Comparison of ENCODE assay signal across 8 cellular contexts in the genomic region with DNA sequence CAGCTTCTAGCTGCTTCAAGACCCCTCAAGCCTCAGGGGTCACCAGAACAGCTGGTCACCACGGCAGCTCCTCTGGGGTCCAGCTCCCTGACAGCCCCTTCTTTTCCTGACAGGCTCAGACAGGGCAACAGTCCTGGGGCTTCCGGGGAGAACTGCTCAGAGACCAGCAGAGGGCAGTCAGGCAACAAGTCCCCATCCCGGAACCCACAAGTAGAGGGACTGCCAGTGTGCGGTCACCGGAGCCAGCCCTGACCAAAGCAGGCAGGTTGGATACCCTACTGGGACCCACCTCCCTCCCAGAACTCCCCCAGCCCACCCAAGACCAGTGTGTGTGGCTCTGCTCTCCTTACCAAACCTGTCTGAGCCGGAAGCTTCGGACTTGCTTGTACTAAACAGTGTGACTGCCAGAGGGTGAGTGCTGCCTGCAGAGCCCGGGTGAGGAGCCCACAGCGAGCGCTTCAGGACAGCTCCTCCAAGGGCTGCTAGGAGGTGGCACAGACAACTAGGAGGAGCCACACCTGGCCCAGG. TPM values are rescaled to one million over a fixed set of nuclear protein-coding genes. Genes with fewer than 3 reads are reported as not detected.
DNase-seq lines count a peak whose midpoint lies in the region; ATAC-seq and TF ChIP-seq lines count a peak whose summit lies in the region.

No MANE protein-coding gene starts in this region.

- peak; percentile 33 to 60 (median 44) for DNase-seq in CD4-positive, alpha-beta T cell
- DNase-seq in RWPE2 (ENCODE audit: low spot score) (no peak), fibroblast of the aortic adventitia (ENCODE audit: low read depth) (peak; percentile 87), neuronal stem cell (ENCODE audit: low spot score) (peak; percentile 68), substantia nigra (lab: John Stamatoyannopoulos, UW) (peak in 44 of 49 donors; percentile 12 to 79 (median 54))
- DNase-seq in activated T-helper 1 cell treated with anti-CD3 and anti-CD28 coated beads, Interleukin-2, amount 50 U/mL, for 16 hours (ENCODE audit: low read depth in 1 of 2, low spot score in 1 of 2) = peak; percentile 17 to 32

- H3K9ac ChIP-seq in neuronal stem cell (ENCODE audit: low read depth, low read length, poor library complexity) = no peak overlapping the region

- H3K36me3 ChIP-seq in RWPE2 (ENCODE audit: low read depth) (no peaks in the 10 kb centered on the region), neuronal stem cell (replicated peaks in 1 of 2; ENCODE audit: control insufficient read depth in 2 of 2, insufficient read depth in 2 of 2, low read length in 2 of 2) (no peaks in the 10 kb centered on the region)

- WGBS in neuronal stem cell (ENCODE audit: extremely low coverage in 2 of 2, insufficient read length in 2 of 2, insufficient replicate concordance in 1 of 2), 2 donors = no CpG with 5 or more reads among the region's 10 CpGs

- intact Hi-C loops in CD4-positive, alpha-beta T cell (cut with DNase I, micrococcal nuclease) = loop anchor here (1.0 to 5.0 kb wide), 4 partner anchors 221 to 324 kb away; no protein-coding TSS in a partner anchor

- no peak overlapping the region for H2BK12ac ChIP-seq in neuronal stem cell (ENCODE audit: low read length)

- no peak overlapping the region for H3K14ac ChIP-seq in neuronal stem cell (ENCODE audit: low read length)

- H3K27ac ChIP-seq in CD4-positive, alpha-beta T cell (ENCODE audit: low read depth, low read length) = no peak overlapping the region
- no peak overlapping the region for H3K27ac ChIP-seq in RWPE2 (ENCODE audit: poor library complexity, severe bottlenecking)
- H3K27ac ChIP-seq in neuronal stem cell (replicated peaks; ENCODE audit: low read length) = no peak overlapping the region
- no peak overlapping the region for H3K27ac ChIP-seq in substantia nigra (ENCODE audit: low read depth, low read length, poor library complexity, severe bottlenecking)

- H3K4me3 Mint-ChIP-seq in CD4-positive, alpha-beta T cell = peak overlapping the region; percentile 30

- H3K18ac ChIP-seq in neuronal stem cell (ENCODE audit: low read length) = peak overlapping the region; percentile 53

- no peaks in the 10 kb centered on the region for H3K27me3 ChIP-seq in CD4-positive, alpha-beta T cell (ENCODE audit: control insufficient read depth, insufficient read depth, low read length)
- H3K27me3 ChIP-seq in RWPE2 (ENCODE audit: insufficient read depth, poor library complexity, severe bottlenecking) (no peaks in the 10 kb centered on the region), neuronal stem cell (ENCODE audit: control insufficient read depth in 3 of 3, insufficient read depth in 3 of 3, low read depth in 1 of 3, low read length in 3 of 3) (peaks cover 0 to 29% (median 0%) of the 10 kb centered on the region in 3 experiments)

- H3K9me3 ChIP-seq in CD4-positive, alpha-beta T cell (ENCODE audit: control insufficient read depth, low read length) = no peaks in the 10 kb centered on the region
- H3K9me3 ChIP-seq in RWPE2 (ENCODE audit: severe bottlenecking) (no peaks in the 10 kb centered on the region), neuronal stem cell (replicated peaks in 1 of 2; ENCODE audit: control insufficient read depth in 2 of 2, insufficient read depth in 1 of 2, low read depth in 1 of 2, low read length in 2 of 2) (no peaks in the 10 kb centered on the region)

- H2BK120ac ChIP-seq in neuronal stem cell (ENCODE audit: low read depth, low read length) = peak overlapping the region; percentile 65

- POLR2A ChIA-PET in CD4-positive, alpha-beta T cell (lab: Charles Lee) = interaction anchor here (1.1 to 1.5 kb wide), 3 partner anchors 17 to 324 kb away, joined by 4 to 5 read pairs (median 4); a partner anchor contains a TSS

- no peaks in the 10 kb centered on the region for H3K4me1 ChIP-seq in RWPE2 (ENCODE audit: insufficient read depth, poor library complexity, severe bottlenecking)
- H3K4me1 ChIP-seq in neuronal stem cell (ENCODE audit: control insufficient read depth in 2 of 2, insufficient read depth in 1 of 2, low read depth in 1 of 2, low read length in 2 of 2) = peaks cover 2 to 4% of the 10 kb centered on the region in 2 donors

- no peak overlapping the region for H2AK5ac ChIP-seq in neuronal stem cell (ENCODE audit: low read depth, low read length)

- H3K4ac ChIP-seq in neuronal stem cell (ENCODE audit: low read length) = no peak overlapping the region

- peak; percentile 86 for ATAC-seq in CD4-positive, alpha-beta T cell (ENCODE audit: poor library complexity)
- peak; percentile 81 for ATAC-seq in GM19463 (IDR thresholded peaks at IDR 0.05; ENCODE audit: unreplicated experiment)
- ATAC-seq in RWPE2 (ENCODE audit: low read depth) = peak; percentile 84

- no peak overlapping the region for H3K27ac Mint-ChIP-seq in CD4-positive, alpha-beta T cell

- peak; percentile 67 for TF ChIP-seq CTCF in CD4-positive, alpha-beta T cell (IDR thresholded peaks at IDR 0.05)
- TF ChIP-seq CTCF in LNCAP (IDR thresholded peaks at IDR 0.05) (peak; percentile 84), RWPE2 (IDR thresholded peaks at IDR 0.05; ENCODE audit: poor library complexity, severe bottlenecking) (peak; percentile 89), fibroblast of the aortic adventitia (IDR thresholded peaks at IDR 0.05; ENCODE audit: insufficient read depth, low read length) (peak; percentile 90)

- H3K79me1 ChIP-seq in neuronal stem cell (ENCODE audit: low read depth, low read length) = no peaks in the 10 kb centered on the region

- no peak overlapping the region for H4K91ac ChIP-seq in neuronal stem cell (ENCODE audit: low read depth, low read length, poor library complexity)

- H3K4me3 ChIP-seq in RWPE2 (ENCODE audit: severe bottlenecking) (no peak overlapping the region), fibroblast of the aortic adventitia (ENCODE audit: low read depth, low read length) (peak overlapping the region; percentile 45), neuronal stem cell (ENCODE audit: low read length in 2 of 2) (no peak overlapping the region)

- H3K36me3 Mint-ChIP-seq in CD4-positive, alpha-beta T cell (ENCODE audit: low read depth) = no peaks in the 10 kb centered on the region

- CTCF ChIA-PET in CD4-positive, alpha-beta T cell (lab: Charles Lee) = interaction anchor here (0.6 to 1.3 kb wide), 2 partner anchors 235 to 239 kb away, joined by 3 read pairs; no protein-coding TSS in a partner anchor

- no peak overlapping the region for H4K8ac ChIP-seq in neuronal stem cell (ENCODE audit: low read depth, low read length)

- no peaks in the 10 kb centered on the region for H3K27me3 Mint-ChIP-seq in CD4-positive, alpha-beta T cell

- no peaks in the 10 kb centered on the region for H3K9me3 Mint-ChIP-seq in CD4-positive, alpha-beta T cell

- peak overlapping the region; percentile 95 for H2AFZ ChIP-seq in neuronal stem cell (ENCODE audit: low read length)

- no peak overlapping the region for H2BK15ac ChIP-seq in neuronal stem cell (ENCODE audit: low read length)

- no peak overlapping the region for H3K4me2 ChIP-seq in neuronal stem cell (ENCODE audit: insufficient read depth, low read length, poor library complexity, severe bottlenecking)

- no peaks in the 10 kb centered on the region for H3K4me1 Mint-ChIP-seq in CD4-positive, alpha-beta T cell (ENCODE audit: low read depth)

- H2BK5ac ChIP-seq in neuronal stem cell (ENCODE audit: low read length) = no peak overlapping the region

- no peak overlapping the region for H3K23ac ChIP-seq in neuronal stem cell (ENCODE audit: low read depth, low read length, poor library complexity)

RNA-seq across cellular contexts. Expression of a gene that starts 40.3 kb away (rescaled TPM):
- 10 to 100 TPM; 85.0 to 86.4 TPM for total RNA-seq in CD4-positive, alpha-beta T cell
- total RNA-seq in fibroblast of the aortic adventitia (ENCODE audit: low replicate concordance) = 72.0 and 99.4 TPM in 2 replicates
- 71.1 TPM for polyA plus RNA-seq in neuronal stem cell (2013, experiment 1 of 2)
- 69.2 TPM for polyA plus RNA-seq in neuronal stem cell (2013, experiment 2 of 2)

RNA-seq across cellular contexts. Expression of a gene that starts 51.8 kb away (rescaled TPM):
- under 1 TPM; 0.47 to 0.71 TPM for total RNA-seq in CD4-positive, alpha-beta T cell
- total RNA-seq in fibroblast of the aortic adventitia (ENCODE audit: low replicate concordance) = 0.36 TPM in 1 of 2 replicates, not detected in the other
- 0.60 TPM for polyA plus RNA-seq in neuronal stem cell (2013, experiment 1 of 2)
- 0.46 TPM for polyA plus RNA-seq in neuronal stem cell (2013, experiment 2 of 2)
